ENCODE assay signal across 8 cellular contexts in the genomic region with DNA sequence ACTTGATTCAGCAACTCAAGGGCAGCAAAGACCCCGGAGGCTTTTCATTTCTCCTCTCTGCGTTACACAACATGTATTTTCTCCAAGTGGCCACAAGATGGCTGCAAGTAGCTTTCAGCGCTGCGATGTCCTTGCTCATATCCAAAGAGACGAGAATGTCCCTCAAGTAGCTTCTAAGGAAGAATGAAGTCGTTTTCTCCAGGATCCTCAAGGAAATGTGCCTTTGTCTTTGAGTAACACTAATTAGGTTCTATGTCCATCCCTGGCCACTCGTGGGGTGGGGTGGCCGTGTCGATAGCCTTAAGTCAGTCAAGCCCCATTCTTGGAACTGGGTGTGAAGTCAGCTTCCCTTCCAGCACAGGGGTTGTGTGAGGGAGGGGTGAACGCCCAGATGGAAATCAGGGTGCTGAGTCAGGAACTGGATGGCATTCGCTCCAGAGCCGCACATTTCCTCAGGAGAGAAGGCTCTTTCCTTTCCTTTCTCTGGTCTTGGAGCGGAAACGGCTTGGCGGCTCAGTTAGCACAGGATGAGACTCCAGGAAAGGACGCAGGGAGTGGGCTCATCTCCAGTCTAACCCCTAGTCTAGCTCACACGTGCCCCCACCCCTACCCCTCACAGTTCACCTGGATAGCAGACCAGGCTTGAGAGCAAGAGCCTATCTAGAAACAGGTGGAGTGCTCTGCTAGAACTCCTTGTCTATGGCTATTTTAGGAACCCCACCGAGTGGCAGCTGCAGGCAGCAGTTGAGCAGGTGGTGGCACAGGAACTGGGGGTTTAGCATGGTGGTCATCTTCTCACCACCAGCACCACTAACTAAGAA. TPM values are rescaled to one million over a fixed set of nuclear protein-coding genes. Genes with fewer than 3 reads are reported as not detected.
DNase-seq lines count a peak whose midpoint lies in the region; ATAC-seq and TF ChIP-seq lines count a peak whose summit lies in the region.

No MANE protein-coding gene starts in this region.

- intact Hi-C loops in heart right ventricle (cut with DNase I), result loop anchor here in 9 of 10 donors (2.0 to 10.0 kb wide), 12 partner anchors 54 to 424 kb away; a partner anchor contains a TSS

- peak; percentile 69 for ATAC-seq in activated naive CD8-positive, alpha-beta T cell treated with anti-CD3 and anti-CD28 coated beads, Interleukin-2, amount 50 U/mL, for 24 hours
- ATAC-seq in heart right ventricle, result peak; percentile 77 to 92 (median 84)

- peak overlapping the region in 9 of 10 donors; percentile 18 to 81 (median 50) for H3K27ac ChIP-seq in heart right ventricle

- in situ Hi-C loops in KBM-7 (cut with MboI; ENCODE audit: low pct_unique_long_range_greater_than_20kb, low sequenced_read_pairs), result loop anchor here (25.0 kb wide), 1 partner anchor 422 kb away; no protein-coding TSS in a partner anchor

- peaks cover 0 to 3% (median 0%) of the 10 kb centered on the region in 11 donors for H3K9me3 ChIP-seq in heart right ventricle

- H3K36me3 ChIP-seq in heart right ventricle, result no peaks in the 10 kb centered on the region

- no peaks in the 10 kb centered on the region for H3K27me3 ChIP-seq in heart right ventricle

- 23% methylated on average over 18 of the region's 18 CpGs for WGBS in heart right ventricle, 2 donors

- peak overlapping the region in 7 of 10 donors; percentile 4 to 46 (median 37) for H3K4me3 ChIP-seq in heart right ventricle

- H3K4me3 Mint-ChIP-seq in activated naive CD8-positive, alpha-beta T cell treated with anti-CD3 and anti-CD28 coated beads, Interleukin-2, amount 50 U/mL, for 24 hours, result peak overlapping the region; percentile 34
- H3K4me3 Mint-ChIP-seq in progenitor cell of endocrine pancreas (ENCODE audit: low read depth), result no peak overlapping the region

- H3K36me3 Mint-ChIP-seq in activated naive CD8-positive, alpha-beta T cell treated with anti-CD3 and anti-CD28 coated beads, Interleukin-2, amount 50 U/mL, for 24 hours (ENCODE audit: low read depth), result no peaks in the 10 kb centered on the region
- H3K36me3 Mint-ChIP-seq in progenitor cell of endocrine pancreas (ENCODE audit: insufficient read depth), result no peaks in the 10 kb centered on the region

- H3K27me3 Mint-ChIP-seq in activated naive CD8-positive, alpha-beta T cell treated with anti-CD3 and anti-CD28 coated beads, Interleukin-2, amount 50 U/mL, for 24 hours, result peaks cover 7% of the 10 kb centered on the region
- peaks cover 37% of the 10 kb centered on the region for H3K27me3 Mint-ChIP-seq in progenitor cell of endocrine pancreas

- H3K4me1 ChIP-seq in heart right ventricle, result peaks cover 0 to 21% (median 10%) of the 10 kb centered on the region in 9 donors

- peaks cover 8% of the 10 kb centered on the region for H3K4me1 Mint-ChIP-seq in activated naive CD8-positive, alpha-beta T cell treated with anti-CD3 and anti-CD28 coated beads, Interleukin-2, amount 50 U/mL, for 24 hours
- H3K4me1 Mint-ChIP-seq in progenitor cell of endocrine pancreas (ENCODE audit: low read depth), result no peaks in the 10 kb centered on the region

- no peaks in the 10 kb centered on the region for H3K9me3 Mint-ChIP-seq in activated naive CD8-positive, alpha-beta T cell treated with anti-CD3 and anti-CD28 coated beads, Interleukin-2, amount 50 U/mL, for 24 hours
- no peaks in the 10 kb centered on the region for H3K9me3 Mint-ChIP-seq in progenitor cell of endocrine pancreas (ENCODE audit: low read depth)

- TF ChIP-seq CTCF in heart right ventricle (IDR thresholded peaks at IDR 0.05), result peak; percentile 61 to 89 (median 79)
- peak; percentile 75 for TF ChIP-seq CTCF in progenitor cell of endocrine pancreas (IDR thresholded peaks at IDR 0.05; ENCODE audit: unreplicated experiment)

- peak in 4 of 6 experiments; percentile 7 to 39 (median 24) for DNase-seq in stimulated activated naive CD4-positive, alpha-beta T cell (lab: John Stamatoyannopoulos, UW)
- DNase-seq in stimulated activated naive CD4-positive, alpha-beta T cell treated with Interleukin-2 at 50 U/mL for 16 hours (lab: John Stamatoyannopoulos, UW), result no peak
- DNase-seq in KBM-7, result peak; percentile 55
- DNase-seq in OCI-M2 (lab: John Stamatoyannopoulos, UW; ENCODE audit: unreplicated experiment), result peak; percentile 48
- peak; percentile 14 for DNase-seq in activated naive CD8-positive, alpha-beta T cell treated with anti-CD3 and anti-CD28 coated beads, Interleukin-2, amount 50 U/mL, for 24 hours
- peak; percentile 15 to 31 for DNase-seq in heart right ventricle
- DNase-seq in progenitor cell of endocrine pancreas (ENCODE audit: low spot score, unreplicated experiment), result no peak
- DNase-seq in NCI-H187 treated with DMSO at 0.1 percent for 48 hours (lab: John Stamatoyannopoulos, UW), result no peak

- no peak overlapping the region for H3K27ac Mint-ChIP-seq in activated naive CD8-positive, alpha-beta T cell treated with anti-CD3 and anti-CD28 coated beads, Interleukin-2, amount 50 U/mL, for 24 hours
- no peak overlapping the region for H3K27ac Mint-ChIP-seq in progenitor cell of endocrine pancreas

RNA-seq across cellular contexts. Expression of a gene that starts 44.3 kb away (rescaled TPM):
- total RNA-seq in heart right ventricle (100 to 1,000 TPM in 1 of 10 donors, 10 to 100 TPM in 8, 1 to 10 TPM in 1; 6.9 to 111 (median 19.8) TPM), progenitor cell of endocrine pancreas (2.4 and 2.8 TPM in 2 replicates)
- polyA plus RNA-seq in heart right ventricle, result 100 to 1,000 TPM in 1 of 2 donors, 10 to 100 TPM in 1; 83.2 to 114 TPM

RNA-seq across cellular contexts. Expression of a gene that starts 59.8 kb away (rescaled TPM):
- total RNA-seq in heart right ventricle (10 to 100 TPM in 7 of 10 donors, 1 to 10 TPM in 3; 7.1 to 14.4 (median 10.9) TPM), progenitor cell of endocrine pancreas (6.9 and 8.5 TPM in 2 replicates)
- 10 to 100 TPM in 1 of 2 donors, 1 to 10 TPM in 1; 3.7 to 10.5 TPM for polyA plus RNA-seq in heart right ventricle

RNA-seq across cellular contexts. Expression of a gene that starts 59.9 kb away (rescaled TPM):
- total RNA-seq in heart right ventricle (10 to 100 TPM; 16.8 to 29.3 (median 21.3) TPM), progenitor cell of endocrine pancreas (46.8 and 54.5 TPM in 2 replicates)
- 1 to 10 TPM; 3.9 to 7.9 TPM for polyA plus RNA-seq in heart right ventricle

Comparison
In these comparisons a context has a peak if more than half of its experiments do, and no peak if none do; other contexts are left out.
1. DNase-seq: peak in stimulated activated naive CD4-positive, alpha-beta T cell (4 of 6), KBM-7 (single experiment), OCI-M2 (single experiment), activated naive CD8-positive, alpha-beta T cell treated with anti-CD3 and anti-CD28 coated beads, Interleukin-2, amount 50 U/mL, for 24 hours (single experiment) and heart right ventricle (2 of 2); none in stimulated activated naive CD4-positive, alpha-beta T cell treated with Interleukin-2 at 50 U/mL for 16 hours (single experiment), progenitor cell of endocrine pancreas (single experiment) and NCI-H187 treated with DMSO at 0.1 percent for 48 hours (single experiment).